ENCODE assay signal across 2 cellular contexts in the genomic region with DNA sequence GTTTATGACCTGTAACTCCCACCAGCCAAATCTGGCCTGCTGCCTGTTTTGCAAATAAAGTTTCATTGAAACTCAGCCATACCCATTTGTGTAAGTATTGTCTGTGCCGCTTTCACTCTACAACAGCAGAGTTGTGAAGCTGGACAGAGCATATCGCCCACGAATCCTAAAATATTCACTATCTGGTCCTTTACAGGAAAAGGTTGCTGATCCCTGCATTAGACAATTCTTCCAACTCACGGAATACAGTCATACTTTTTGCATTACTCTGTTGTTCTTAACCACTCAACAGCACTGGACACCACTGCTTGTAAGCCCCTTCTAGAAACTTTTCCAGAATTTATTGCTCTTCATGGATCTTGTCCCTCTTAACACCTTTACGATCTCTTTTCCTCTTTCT.
TF ChIP-seq lines count a peak whose summit lies in the region.

No MANE protein-coding gene starts in this region.

TF ChIP-seq in SK-N-SH, 30 proteins besides CTCF, POLR2A, EP300 and RAD21:
- TF ChIP-seq, protein P1, sequence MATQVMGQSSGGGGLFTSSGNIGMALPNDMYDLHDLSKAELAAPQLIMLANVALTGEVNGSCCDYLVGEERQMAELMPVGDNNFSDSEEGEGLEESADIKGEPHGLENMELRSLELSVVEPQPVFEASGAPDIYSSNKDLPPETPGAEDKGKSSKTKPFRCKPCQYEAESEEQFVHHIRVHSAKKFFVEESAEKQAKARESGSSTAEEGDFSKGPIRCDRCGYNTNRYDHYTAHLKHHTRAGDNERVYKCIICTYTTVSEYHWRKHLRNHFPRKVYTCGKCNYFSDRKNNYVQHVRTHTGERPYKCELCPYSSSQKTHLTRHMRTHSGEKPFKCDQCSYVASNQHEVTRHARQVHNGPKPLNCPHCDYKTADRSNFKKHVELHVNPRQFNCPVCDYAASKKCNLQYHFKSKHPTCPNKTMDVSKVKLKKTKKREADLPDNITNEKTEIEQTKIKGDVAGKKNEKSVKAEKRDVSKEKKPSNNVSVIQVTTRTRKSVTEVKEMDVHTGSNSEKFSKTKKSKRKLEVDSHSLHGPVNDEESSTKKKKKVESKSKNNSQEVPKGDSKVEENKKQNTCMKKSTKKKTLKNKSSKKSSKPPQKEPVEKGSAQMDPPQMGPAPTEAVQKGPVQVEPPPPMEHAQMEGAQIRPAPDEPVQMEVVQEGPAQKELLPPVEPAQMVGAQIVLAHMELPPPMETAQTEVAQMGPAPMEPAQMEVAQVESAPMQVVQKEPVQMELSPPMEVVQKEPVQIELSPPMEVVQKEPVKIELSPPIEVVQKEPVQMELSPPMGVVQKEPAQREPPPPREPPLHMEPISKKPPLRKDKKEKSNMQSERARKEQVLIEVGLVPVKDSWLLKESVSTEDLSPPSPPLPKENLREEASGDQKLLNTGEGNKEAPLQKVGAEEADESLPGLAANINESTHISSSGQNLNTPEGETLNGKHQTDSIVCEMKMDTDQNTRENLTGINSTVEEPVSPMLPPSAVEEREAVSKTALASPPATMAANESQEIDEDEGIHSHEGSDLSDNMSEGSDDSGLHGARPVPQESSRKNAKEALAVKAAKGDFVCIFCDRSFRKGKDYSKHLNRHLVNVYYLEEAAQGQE (IDR thresholded peaks at IDR 0.05; ENCODE audit: low read depth, low read length): peak; percentile 12; the same call in 1 of the 2 replicates
- TF ChIP-seq RXRA (IDR thresholded peaks at IDR 0.05; ENCODE audit: borderline replicate concordance, low read depth): no peak

TF ChIP-seq in SK-N-SH treated with all-trans-retinoic acid at 6 μM for 48 hours, 23 proteins besides CTCF, POLR2A, EP300 and RAD21 (continued from another document):
- TF ChIP-seq, protein P2, sequence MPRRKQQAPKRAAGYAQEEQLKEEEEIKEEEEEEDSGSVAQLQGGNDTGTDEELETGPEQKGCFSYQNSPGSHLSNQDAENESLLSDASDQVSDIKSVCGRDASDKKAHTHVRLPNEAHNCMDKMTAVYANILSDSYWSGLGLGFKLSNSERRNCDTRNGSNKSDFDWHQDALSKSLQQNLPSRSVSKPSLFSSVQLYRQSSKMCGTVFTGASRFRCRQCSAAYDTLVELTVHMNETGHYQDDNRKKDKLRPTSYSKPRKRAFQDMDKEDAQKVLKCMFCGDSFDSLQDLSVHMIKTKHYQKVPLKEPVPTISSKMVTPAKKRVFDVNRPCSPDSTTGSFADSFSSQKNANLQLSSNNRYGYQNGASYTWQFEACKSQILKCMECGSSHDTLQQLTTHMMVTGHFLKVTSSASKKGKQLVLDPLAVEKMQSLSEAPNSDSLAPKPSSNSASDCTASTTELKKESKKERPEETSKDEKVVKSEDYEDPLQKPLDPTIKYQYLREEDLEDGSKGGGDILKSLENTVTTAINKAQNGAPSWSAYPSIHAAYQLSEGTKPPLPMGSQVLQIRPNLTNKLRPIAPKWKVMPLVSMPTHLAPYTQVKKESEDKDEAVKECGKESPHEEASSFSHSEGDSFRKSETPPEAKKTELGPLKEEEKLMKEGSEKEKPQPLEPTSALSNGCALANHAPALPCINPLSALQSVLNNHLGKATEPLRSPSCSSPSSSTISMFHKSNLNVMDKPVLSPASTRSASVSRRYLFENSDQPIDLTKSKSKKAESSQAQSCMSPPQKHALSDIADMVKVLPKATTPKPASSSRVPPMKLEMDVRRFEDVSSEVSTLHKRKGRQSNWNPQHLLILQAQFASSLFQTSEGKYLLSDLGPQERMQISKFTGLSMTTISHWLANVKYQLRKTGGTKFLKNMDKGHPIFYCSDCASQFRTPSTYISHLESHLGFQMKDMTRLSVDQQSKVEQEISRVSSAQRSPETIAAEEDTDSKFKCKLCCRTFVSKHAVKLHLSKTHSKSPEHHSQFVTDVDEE (CRISPR knock-in tag; IDR thresholded peaks at IDR 0.05): no peak
- TF ChIP-seq CSDC2 (CRISPR knock-in tag; IDR thresholded peaks at IDR 0.05) (no peak), ZNF70 (CRISPR knock-in tag; IDR thresholded peaks at IDR 0.05) (no peak), PPARA (CRISPR knock-in tag; IDR thresholded peaks at IDR 0.05; ENCODE audit: borderline replicate concordance) (no peak)
- TF ChIP-seq, protein P3, sequence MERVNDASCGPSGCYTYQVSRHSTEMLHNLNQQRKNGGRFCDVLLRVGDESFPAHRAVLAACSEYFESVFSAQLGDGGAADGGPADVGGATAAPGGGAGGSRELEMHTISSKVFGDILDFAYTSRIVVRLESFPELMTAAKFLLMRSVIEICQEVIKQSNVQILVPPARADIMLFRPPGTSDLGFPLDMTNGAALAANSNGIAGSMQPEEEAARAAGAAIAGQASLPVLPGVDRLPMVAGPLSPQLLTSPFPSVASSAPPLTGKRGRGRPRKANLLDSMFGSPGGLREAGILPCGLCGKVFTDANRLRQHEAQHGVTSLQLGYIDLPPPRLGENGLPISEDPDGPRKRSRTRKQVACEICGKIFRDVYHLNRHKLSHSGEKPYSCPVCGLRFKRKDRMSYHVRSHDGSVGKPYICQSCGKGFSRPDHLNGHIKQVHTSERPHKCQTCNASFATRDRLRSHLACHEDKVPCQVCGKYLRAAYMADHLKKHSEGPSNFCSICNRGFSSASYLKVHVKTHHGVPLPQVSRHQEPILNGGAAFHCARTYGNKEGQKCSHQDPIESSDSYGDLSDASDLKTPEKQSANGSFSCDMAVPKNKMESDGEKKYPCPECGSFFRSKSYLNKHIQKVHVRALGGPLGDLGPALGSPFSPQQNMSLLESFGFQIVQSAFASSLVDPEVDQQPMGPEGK (CRISPR knock-in tag; IDR thresholded peaks at IDR 0.05; ENCODE audit: borderline replicate concordance): no peak
